1 cellular context compared by ENCODE assay signal in genomic region chr4:169270156-169270809, GRCh38.
A peak's percentile ranks its signal among the peaks of the same experiment; 100 is the strongest.
TF ChIP-seq lines count a peak whose summit lies in the region.

No MANE protein-coding gene starts in this region.

TF ChIP-seq in HepG2, 621 proteins besides CTCF, POLR2A, EP300 and RAD21 (continued from another document and continues in another):
- TF ChIP-seq ZFY (CRISPR knock-in tag; IDR thresholded peaks at IDR 0.05) (peak; percentile 44), ZNF33B (CRISPR knock-in tag; IDR thresholded peaks at IDR 0.05) (0 out of 2 replicates have a peak, but pooled peaks have one; percentile 12), HOXA3 (CRISPR knock-in tag; IDR thresholded peaks at IDR 0.05) (0 out of 2 replicates have a peak, but pooled peaks have one; percentile 5), DPF2 (CRISPR knock-in tag; IDR thresholded peaks at IDR 0.05; ENCODE audit: borderline replicate concordance, low read depth) (no peak; the same call in 1 of the 2 replicates), KDM5B (CRISPR knock-in tag; IDR thresholded peaks at IDR 0.05; ENCODE audit: borderline replicate concordance) (peak; percentile 73), ZXDC (CRISPR knock-in tag; IDR thresholded peaks at IDR 0.05) (no peak), ZBTB7A (CRISPR knock-in tag; IDR thresholded peaks at IDR 0.05) (no peak), GPBP1L1 (CRISPR knock-in tag; IDR thresholded peaks at IDR 0.05) (no peak), SNAPC4 (CRISPR knock-in tag; IDR thresholded peaks at IDR 0.05) (no peak), SKI (IDR thresholded peaks at IDR 0.05; ENCODE audit: partially characterized antibody) (peak; percentile 14), NFIC (IDR thresholded peaks at IDR 0.05; ENCODE audit: low read length) (no peak), PHF8 (CRISPR knock-in tag; IDR thresholded peaks at IDR 0.05) (peak; percentile 62), DMTF1 (CRISPR knock-in tag; IDR thresholded peaks at IDR 0.05) (no peak), SRY (CRISPR knock-in tag; IDR thresholded peaks at IDR 0.05) (no peak), HMGXB4 (CRISPR knock-in tag; IDR thresholded peaks at IDR 0.05; ENCODE audit: borderline replicate concordance in 1 of 2, low read depth in 1 of 2) (peak in 1 of 2 experiments; percentile 4; a peak in 2 of 4 replicates), THAP11 (CRISPR knock-in tag; IDR thresholded peaks at IDR 0.05) (no peak; the same call in 1 of the 2 replicates), GATAD2A (CRISPR knock-in tag; IDR thresholded peaks at IDR 0.05) (no peak), ZNF367 (CRISPR knock-in tag; IDR thresholded peaks at IDR 0.05; ENCODE audit: borderline replicate concordance) (no peak), ZNF782 (CRISPR knock-in tag; IDR thresholded peaks at IDR 0.05; ENCODE audit: borderline replicate concordance) (no peak), ZNF558 (CRISPR knock-in tag; IDR thresholded peaks at IDR 0.05; ENCODE audit: borderline replicate concordance) (no peak), ARID2 (CRISPR knock-in tag; IDR thresholded peaks at IDR 0.05; ENCODE audit: borderline replicate concordance) (no peak), TBX2 (CRISPR knock-in tag; IDR thresholded peaks at IDR 0.05; ENCODE audit: borderline replicate concordance) (0 out of 2 replicates have a peak, but pooled peaks have one; percentile 7), ESRRA (CRISPR knock-in tag; IDR thresholded peaks at IDR 0.05; ENCODE audit: low read depth) (no peak), NAIF1 (CRISPR knock-in tag; IDR thresholded peaks at IDR 0.05; ENCODE audit: borderline replicate concordance) (peak; percentile 50; the same call in 1 of the 2 replicates), THAP7 (CRISPR knock-in tag; IDR thresholded peaks at IDR 0.05) (no peak), ZBTB25 (CRISPR knock-in tag; IDR thresholded peaks at IDR 0.05) (no peak), MNT (IDR thresholded peaks at IDR 0.05) (no peak), CHD4 (IDR thresholded peaks at IDR 0.05; ENCODE audit: borderline replicate concordance, low read length) (no peak), MAZ (IDR thresholded peaks at IDR 0.05; ENCODE audit: borderline replicate concordance, low read depth, low read length) (no peak), MAZ (CRISPR knock-in tag; IDR thresholded peaks at IDR 0.05; ENCODE audit: low read depth) (no peak), ZNF431 (CRISPR knock-in tag; IDR thresholded peaks at IDR 0.05; ENCODE audit: borderline replicate concordance, low read depth) (no peak), ZNF124 (CRISPR knock-in tag; IDR thresholded peaks at IDR 0.05) (no peak), KMT2A (CRISPR knock-in tag; IDR thresholded peaks at IDR 0.05) (peak; percentile 60; the same call in 1 of the 2 replicates), HINFP (CRISPR knock-in tag; IDR thresholded peaks at IDR 0.05; ENCODE audit: low read depth) (no peak), ZBTB3 (CRISPR knock-in tag; IDR thresholded peaks at IDR 0.05; ENCODE audit: borderline replicate concordance, low read depth) (0 out of 2 replicates have a peak, but pooled peaks have one; percentile 19), ZNF790 (CRISPR knock-in tag; IDR thresholded peaks at IDR 0.05; ENCODE audit: borderline replicate concordance) (no peak), DNMT1 (CRISPR knock-in tag; IDR thresholded peaks at IDR 0.05) (no peak), PLSCR1 (CRISPR knock-in tag; IDR thresholded peaks at IDR 0.05; ENCODE audit: borderline replicate concordance) (no peak), RARG (CRISPR knock-in tag; IDR thresholded peaks at IDR 0.05; ENCODE audit: low read depth) (no peak), NONO (IDR thresholded peaks at IDR 0.05) (no peak), NONO (CRISPR knock-in tag; conservative IDR thresholded peaks at IDR 0.05) (no peak), ZNF430 (CRISPR knock-in tag; IDR thresholded peaks at IDR 0.05) (no peak), SATB2 (CRISPR knock-in tag; IDR thresholded peaks at IDR 0.05) (no peak), MIXL1 (CRISPR knock-in tag; IDR thresholded peaks at IDR 0.05) (no peak)
